ENCODE assay signal across 1 cellular context in genomic region chr12:54175130-54175963, GRCh38.
TF ChIP-seq lines count a peak whose summit lies in the region.

No MANE protein-coding gene starts in this region.

TF ChIP-seq in K562, 482 proteins besides CTCF, POLR2A, EP300 and RAD21 (continued from another document):
- no peak for TF ChIP-seq ZBTB40 (IDR thresholded peaks at IDR 0.05)
- TF ChIP-seq ZBTB40 (CRISPR knock-in tag; IDR thresholded peaks at IDR 0.05), result no peak
- TF ChIP-seq CREB1 (IDR thresholded peaks at IDR 0.05), result no peak
- TF ChIP-seq CREB1 (CRISPR knock-in tag; IDR thresholded peaks at IDR 0.05), result peak; percentile 20; the same call in 1 of the 2 replicates
- no peak for TF ChIP-seq TGIF2 (CRISPR knock-in tag; IDR thresholded peaks at IDR 0.05)
- TF ChIP-seq ARID1B (IDR thresholded peaks at IDR 0.05), result peak; percentile 25; the same call in 1 of the 2 replicates
- peak; percentile 46 for TF ChIP-seq MEIS2 (IDR thresholded peaks at IDR 0.05; ENCODE audit: partially characterized antibody)
- TF ChIP-seq CEBPG (CRISPR knock-in tag; IDR thresholded peaks at IDR 0.05), result no peak
- TF ChIP-seq CEBPG (tag; conservative IDR thresholded peaks at IDR 0.05 in 1 of 2, IDR thresholded peaks at IDR 0.05 in 1 of 2), result peak in 1 of 2 experiments; percentile 65; a peak in 1 of 4 replicates
- TF ChIP-seq LCOR (CRISPR knock-in tag; IDR thresholded peaks at IDR 0.05), result 0 out of 2 replicates have a peak, but pooled peaks have one; percentile 14
- peak in 1 of 2 experiments; percentile 56; a peak in 2 of 4 replicates for TF ChIP-seq FOXK2 (conservative IDR thresholded peaks at IDR 0.05 in 1 of 2, IDR thresholded peaks at IDR 0.05 in 1 of 2; ENCODE audit: low read depth in 2 of 2)
- TF ChIP-seq ZNF224 (CRISPR knock-in tag; IDR thresholded peaks at IDR 0.05), result no peak
- 0 out of 2 replicates have a peak, but pooled peaks have one; percentile 18 for TF ChIP-seq MYC (IDR thresholded peaks at IDR 0.05; ENCODE audit: low read depth, low read length)
- no peak for TF ChIP-seq MYC (CRISPR knock-in tag; IDR thresholded peaks at IDR 0.05; ENCODE audit: borderline replicate concordance, low read depth)
- no peak for TF ChIP-seq IFI16 (CRISPR knock-in tag; IDR thresholded peaks at IDR 0.05)
- TF ChIP-seq ZNF398 (CRISPR knock-in tag; IDR thresholded peaks at IDR 0.05), result no peak
- no peak for TF ChIP-seq ZNF507 (tag; conservative IDR thresholded peaks at IDR 0.05)
- 0 out of 2 replicates have a peak, but pooled peaks have one; percentile 29 for TF ChIP-seq ELF1 (tag; IDR thresholded peaks at IDR 0.05)
- peak; percentile 98 for TF ChIP-seq SPI1 (IDR thresholded peaks at IDR 0.05; ENCODE audit: borderline replicate concordance, low read depth, low read length)
- TF ChIP-seq DMBX1 (CRISPR knock-in tag; IDR thresholded peaks at IDR 0.05; ENCODE audit: borderline replicate concordance), result no peak
- peak; percentile 54 for TF ChIP-seq TBP (optimal IDR thresholded peaks at IDR 0.05; ENCODE audit: low read depth, low read length)
- TF ChIP-seq CLOCK (CRISPR knock-in tag; IDR thresholded peaks at IDR 0.05; ENCODE audit: borderline replicate concordance), result no peak
- TF ChIP-seq MNT (conservative IDR thresholded peaks at IDR 0.05), result peak in 1 of 2 experiments; percentile 43; a peak in 2 of 4 replicates
- TF ChIP-seq CEBPB (tag; IDR thresholded peaks at IDR 0.05), result peak; percentile 89
- TF ChIP-seq CBX2 (IDR thresholded peaks at IDR 0.05; ENCODE audit: insufficient read depth, low read length, poor library complexity, severe bottlenecking), result no peak
- no peak for TF ChIP-seq PRMT5 (CRISPR knock-in tag; IDR thresholded peaks at IDR 0.05)
- TF ChIP-seq UBTF (IDR thresholded peaks at IDR 0.05; ENCODE audit: borderline replicate concordance in 1 of 2, low read depth in 2 of 2, low read length in 2 of 2), result 0 out of 4 replicates have a peak, but pooled peaks of 1 of the 2 experiments have one; percentile 41
- TF ChIP-seq SP1 (CRISPR knock-in tag; IDR thresholded peaks at IDR 0.05), result peak; percentile 28; the same call in 1 of the 2 replicates
